In the genomic region with DNA sequence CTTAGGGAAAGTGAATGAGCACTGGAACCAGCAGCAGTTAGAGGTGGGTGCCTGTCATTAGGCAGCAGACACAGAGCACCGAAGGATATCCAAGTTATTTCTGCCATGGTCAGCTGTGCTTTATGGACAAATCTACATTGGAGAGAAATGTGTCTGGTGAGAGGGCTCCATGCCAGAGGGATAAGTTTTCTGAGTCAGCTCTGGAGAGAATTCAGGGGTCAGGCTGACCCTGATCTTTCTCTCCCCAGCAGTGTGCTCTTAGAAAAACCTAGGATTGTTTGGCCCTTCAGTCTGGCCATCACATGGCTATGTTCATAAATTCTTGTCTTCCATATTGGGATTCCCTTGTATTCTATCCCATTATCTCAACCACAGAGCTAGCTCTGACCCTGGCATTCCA, we compare ENCODE assay signal across 12 cellular contexts. TPM values are rescaled to one million over a fixed set of nuclear protein-coding genes. Genes with fewer than 3 reads are reported as not detected.
DNase-seq lines count a peak whose midpoint lies in the region; ATAC-seq and TF ChIP-seq lines count a peak whose summit lies in the region.
"Had no signal": no experiment of that assay in that cellular context is flagged by ENCODE, and none has a peak within 500 bp of the region (broad histone marks: within the 10 kb centered on the region; RNA-seq: fewer than 3 reads in every experiment).

No MANE protein-coding gene starts in this region.

- POLR2A ChIA-PET in HEK293T (lab: Yijun Ruan, JAX) = no interaction called here

- H4K20me1 ChIP-seq in smooth muscle cell (ENCODE audit: low read depth) = no peaks in the 10 kb centered on the region

- peak overlapping the region; percentile 92 to 97 (median 96) for H3K27ac ChIP-seq in esophagus muscularis mucosa (replicated peaks in 1 of 4)
- peak overlapping the region; percentile 65 for H3K27ac ChIP-seq in lower lobe of right lung
- H3K27ac ChIP-seq in smooth muscle cell (ENCODE audit: low read depth) = peak overlapping the region; percentile 90

- H3K4me2 ChIP-seq in smooth muscle cell = peak overlapping the region; percentile 66

- H3K27me3 ChIP-seq in esophagus muscularis mucosa (no peaks in the 10 kb centered on the region), lower lobe of right lung (ENCODE audit: low read depth) (no peaks in the 10 kb centered on the region), smooth muscle cell (ENCODE audit: low read depth) (no peaks in the 10 kb centered on the region)

- CTCF ChIA-PET in HEK293T (lab: Yijun Ruan, JAX) = interaction anchor here (0.6 to 8.2 kb wide), 2 partner anchors 46 to 61 kb away, joined by 3 to 87 read pairs; no protein-coding TSS in a partner anchor

- H3K4me1 ChIP-seq in esophagus muscularis mucosa = peaks cover 64 to 100% (median 94%) of the 10 kb centered on the region in 4 donors
- H3K4me1 ChIP-seq in lower lobe of right lung = peaks cover 41% of the 10 kb centered on the region
- peaks cover 12% of the 10 kb centered on the region for H3K4me1 ChIP-seq in smooth muscle cell (ENCODE audit: low read depth)

- H3K9ac ChIP-seq in smooth muscle cell (ENCODE audit: low read depth) = no peak overlapping the region

- H3K9me3 ChIP-seq in esophagus muscularis mucosa (no peaks in the 10 kb centered on the region), lower lobe of right lung (no peaks in the 10 kb centered on the region), smooth muscle cell (replicated peaks; ENCODE audit: low read depth) (no peaks in the 10 kb centered on the region)

- H2AFZ ChIP-seq in smooth muscle cell (ENCODE audit: low read depth) = no peak overlapping the region

- H3K79me2 ChIP-seq in smooth muscle cell (ENCODE audit: low read depth) = no peaks in the 10 kb centered on the region

- 45% methylated on average over 1 of the region's 1 CpG for WGBS in esophagus muscularis mucosa
- 12% methylated on average over 1 of the region's 1 CpG for WGBS in smooth muscle cell (ENCODE audit: low lambda C conversion rate)

- H3K4me3 ChIP-seq in esophagus muscularis mucosa (peak overlapping the region in 3 of 4 donors; percentile 0 to 19 (median 3)), lower lobe of right lung (no peak overlapping the region), smooth muscle cell (no peak overlapping the region)

- ATAC-seq in lower lobe of right lung = no peak

- no peak for TF ChIP-seq POLR2A in esophagus muscularis mucosa (IDR thresholded peaks at IDR 0.05; ENCODE audit: low read depth)

- TF ChIP-seq CTCF in esophagus muscularis mucosa (IDR thresholded peaks at IDR 0.05) (no peak), lower lobe of right lung (IDR thresholded peaks at IDR 0.05) (no peak), smooth muscle cell (IDR thresholded peaks at IDR 0.05; ENCODE audit: borderline replicate concordance, insufficient read depth, poor library complexity, severe bottlenecking) (no peak)

- DNase-seq in HCEC 1CT = peak; percentile 88
- no peak for DNase-seq in esophagus muscularis mucosa (ENCODE audit: extremely low spot score)
- no peak for DNase-seq in lower lobe of right lung
- DNase-seq in smooth muscle cell (lab: John Stamatoyannopoulos, UW; ENCODE audit: unreplicated experiment) = no peak
- DNase-seq in HEK293T (ENCODE audit: extremely low spot score) = no peak
- DNase-seq in NCI-H1436 treated with DMSO at 0.1 percent for 48 hours (lab: John Stamatoyannopoulos, UW) = no peak
- DNase-seq in LoVo (ENCODE audit: low spot score) = no peak
- no peak for DNase-seq in hypothalamus (lab: John Stamatoyannopoulos, UW)
- DNase-seq: activated CD8-positive, alpha-beta memory T cell treated with anti-CD3 and anti-CD28 coated beads, Interleukin-2, amount 50 U/mL, for 48 hours; GF-D8; RPMI8226 had no signal

- intact Hi-C loops in esophagus muscularis mucosa (cut with DNase I) (loop anchor here (2.0 kb wide), 1 partner anchor 17 kb away; no protein-coding TSS in a partner anchor), lower lobe of right lung (cut with DNase I) (no loop called here)

- H3F3A ChIP-seq in smooth muscle cell (ENCODE audit: low read depth) = peaks cover 46% of the 10 kb centered on the region

- no peaks in the 10 kb centered on the region for H3K36me3 ChIP-seq in esophagus muscularis mucosa
- no peaks in the 10 kb centered on the region for H3K36me3 ChIP-seq in lower lobe of right lung
- H3K36me3 ChIP-seq in smooth muscle cell (ENCODE audit: low read depth) = no peaks in the 10 kb centered on the region

- TF ChIP-seq EP300 in esophagus muscularis mucosa (IDR thresholded peaks at IDR 0.05) = no peak

TF ChIP-seq in HEK293T, 16 proteins besides CTCF, POLR2A, EP300 and RAD21:
- no peak for TF ChIP-seq FOXA1 (IDR thresholded peaks at IDR 0.05)
- TF ChIP-seq SUZ12 (IDR thresholded peaks at IDR 0.05) = no peak
- TF ChIP-seq, protein P1, sequence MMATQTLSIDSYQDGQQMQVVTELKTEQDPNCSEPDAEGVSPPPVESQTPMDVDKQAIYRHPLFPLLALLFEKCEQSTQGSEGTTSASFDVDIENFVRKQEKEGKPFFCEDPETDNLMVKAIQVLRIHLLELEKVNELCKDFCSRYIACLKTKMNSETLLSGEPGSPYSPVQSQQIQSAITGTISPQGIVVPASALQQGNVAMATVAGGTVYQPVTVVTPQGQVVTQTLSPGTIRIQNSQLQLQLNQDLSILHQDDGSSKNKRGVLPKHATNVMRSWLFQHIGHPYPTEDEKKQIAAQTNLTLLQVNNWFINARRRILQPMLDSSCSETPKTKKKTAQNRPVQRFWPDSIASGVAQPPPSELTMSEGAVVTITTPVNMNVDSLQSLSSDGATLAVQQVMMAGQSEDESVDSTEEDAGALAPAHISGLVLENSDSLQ (IDR thresholded peaks at IDR 0.05) = no peak
- no peak for TF ChIP-seq CTBP1 (IDR thresholded peaks at IDR 0.05; ENCODE audit: borderline replicate concordance)
- TF ChIP-seq FOXK2 (IDR thresholded peaks at IDR 0.05) = no peak
- TF ChIP-seq HDGF (IDR thresholded peaks at IDR 0.05; ENCODE audit: borderline replicate concordance) = no peak
- TF ChIP-seq BHLHE40 (IDR thresholded peaks at IDR 0.05; ENCODE audit: borderline replicate concordance) = no peak
- TF ChIP-seq LEF1 (IDR thresholded peaks at IDR 0.05; ENCODE audit: borderline replicate concordance) = no peak
- no peak for TF ChIP-seq TARDBP (IDR thresholded peaks at IDR 0.05)
- TF ChIP-seq FOXM1 (IDR thresholded peaks at IDR 0.05; ENCODE audit: borderline replicate concordance) = no peak
- TF ChIP-seq L3MBTL2 (conservative IDR thresholded peaks at IDR 0.05) = no peak
- no peak for TF ChIP-seq ARNT (IDR thresholded peaks at IDR 0.05)
- TF ChIP-seq ZNF384 (IDR thresholded peaks at IDR 0.05) = no peak
- TF ChIP-seq NFRKB (IDR thresholded peaks at IDR 0.05) = no peak
- no peak for TF ChIP-seq SP1 (IDR thresholded peaks at IDR 0.05)
- no peak for TF ChIP-seq ELF4 (IDR thresholded peaks at IDR 0.05)
TF ChIP-seq in HEK293T: peak in this region for 0.

RNA-seq across cellular contexts. Expression of a gene that starts 8.9 kb away (rescaled TPM):
- total RNA-seq in esophagus muscularis mucosa (10 to 100 TPM in 2 of 4 donors, 1 to 10 TPM in 2; 2.5 to 20.3 (median 8.0) TPM), lower lobe of right lung (not detected), smooth muscle cell (12.0 and 24.8 TPM in 2 replicates)
- 10.4 and 11.6 TPM in 2 replicates for polyA plus RNA-seq in smooth muscle cell
- total RNA-seq: lung microvascular endothelial cell had no signal

RNA-seq across cellular contexts. Expression of a gene that starts 30.1 kb away (rescaled TPM):
- 1 to 10 TPM; 4.0 to 5.8 (median 4.7) TPM for total RNA-seq in esophagus muscularis mucosa
- total RNA-seq in lower lobe of right lung = 5.9 TPM
- 6.4 and 14.3 TPM in 2 replicates for total RNA-seq in smooth muscle cell
- polyA plus RNA-seq in smooth muscle cell = 13.4 and 17.2 TPM in 2 replicates

RNA-seq across cellular contexts. Expression of a gene that starts 42.7 kb away (rescaled TPM):
- 10 to 100 TPM in 1 of 4 donors, 1 to 10 TPM in 3; 7.8 to 14.9 (median 8.7) TPM for total RNA-seq in esophagus muscularis mucosa
- 15.1 TPM for total RNA-seq in lower lobe of right lung
- total RNA-seq in smooth muscle cell = 13.0 and 21.7 TPM in 2 replicates
- 4.6 and 5.2 TPM in 2 replicates for polyA plus RNA-seq in smooth muscle cell

Comparison
In these comparisons a context has a peak if more than half of its experiments do, and no peak if none do; other contexts are left out.
1. H3K4me3 ChIP-seq: peak in esophagus muscularis mucosa (3 of 4); none in lower lobe of right lung (single experiment) and smooth muscle cell (single experiment).
2. Peak in every context shown above with its lines, with median percentiles within 50 percentile points of each other: H3K27ac ChIP-seq.